In genomic region chr9:125332527-125332926, GRCh38 we compare ENCODE assay signal across 11 cellular contexts.
DNase-seq lines count a peak whose midpoint lies in the region; ATAC-seq and TF ChIP-seq lines count a peak whose summit lies in the region.
"Had no signal": no experiment of that assay in that cellular context is flagged by ENCODE, and none has a peak within 500 bp of the region (broad histone marks: within the 10 kb centered on the region; RNA-seq: fewer than 3 reads in every experiment).

No MANE protein-coding gene starts in this region.

- H3K27me3 ChIP-seq in BLaER1 (no peaks in the 10 kb centered on the region), esophagus squamous epithelium (no peaks in the 10 kb centered on the region)

- H4K20me1 ChIP-seq in BLaER1, result no peaks in the 10 kb centered on the region; the same call in 1 of the 2 replicates

- H3K27ac ChIP-seq in BLaER1 (no peak overlapping the region), esophagus squamous epithelium (no peak overlapping the region)
- H3K27ac ChIP-seq: GM23248 had no signal

- DNase-seq in activated T-cell treated with anti-CD3 and anti-CD28 coated beads, Interleukin-2, amount 50 U/mL, for 4 hours, result no peak
- no peak for DNase-seq in esophagus squamous epithelium (lab: John Stamatoyannopoulos, UW)
- DNase-seq in central memory CD4-positive, alpha-beta T cell, result no peak
- no peak for DNase-seq in hypothalamus (lab: John Stamatoyannopoulos, UW)
- DNase-seq: aorta, COR-L47, GM23248 had no signal

- H3K9me3 ChIP-seq in BLaER1, result no peaks in the 10 kb centered on the region
- no peaks in the 10 kb centered on the region for H3K9me3 ChIP-seq in esophagus squamous epithelium

- no peak overlapping the region for H3K9ac ChIP-seq in BLaER1
- H3K9ac ChIP-seq: GM23248 had no signal

- peak; percentile 84 for ATAC-seq in GM18868 (IDR thresholded peaks at IDR 0.05; ENCODE audit: unreplicated experiment)
- ATAC-seq in HG03095 (IDR thresholded peaks at IDR 0.05; ENCODE audit: unreplicated experiment), result peak; percentile 68
- ATAC-seq in activated T-cell treated with anti-CD3 and anti-CD28 coated beads, Interleukin-2, amount 50 U/mL, for 4 hours, result peak; percentile 97
- ATAC-seq in HG03460 (IDR thresholded peaks at IDR 0.05; ENCODE audit: unreplicated experiment), result no peak

- H3K4me3 Mint-ChIP-seq in activated T-cell treated with anti-CD3 and anti-CD28 coated beads, Interleukin-2, amount 50 U/mL, for 4 hours, result no peak overlapping the region

- no peak for TF ChIP-seq POLR2A in esophagus squamous epithelium (IDR thresholded peaks at IDR 0.05)

- WGBS in esophagus squamous epithelium, 2 donors, result 59 to 87% methylated on average over 3 of the region's 3 CpGs

- H3K4me1 ChIP-seq in BLaER1 (peaks cover 11% of the 10 kb centered on the region), esophagus squamous epithelium (peaks cover 0 to 17% (median 5%) of the 10 kb centered on the region in 3 donors)

- no peaks in the 10 kb centered on the region for H3K27me3 Mint-ChIP-seq in activated T-cell treated with anti-CD3 and anti-CD28 coated beads, Interleukin-2, amount 50 U/mL, for 4 hours (ENCODE audit: low read depth)

- H3K4me2 ChIP-seq in BLaER1, result peak overlapping the region; percentile 4; the same call in 1 of the 2 replicates

- intact Hi-C loops in esophagus squamous epithelium (cut with DNase I), result no loop called here

- no peak overlapping the region for H3K4me3 ChIP-seq in BLaER1
- no peak overlapping the region for H3K4me3 ChIP-seq in esophagus squamous epithelium
- H3K4me3 ChIP-seq: GM23248 had no signal

- no peak for TF ChIP-seq CTCF in esophagus squamous epithelium (IDR thresholded peaks at IDR 0.05)

- peaks cover 6% of the 10 kb centered on the region for H3K4me1 Mint-ChIP-seq in activated T-cell treated with anti-CD3 and anti-CD28 coated beads, Interleukin-2, amount 50 U/mL, for 4 hours (ENCODE audit: low read depth)

- H3K36me3 ChIP-seq in BLaER1 (peaks cover 87% of the 10 kb centered on the region), esophagus squamous epithelium (peaks cover 0 to 83% (median 35%) of the 10 kb centered on the region in 3 donors)

- H3K9me3 Mint-ChIP-seq in activated T-cell treated with anti-CD3 and anti-CD28 coated beads, Interleukin-2, amount 50 U/mL, for 4 hours, result no peaks in the 10 kb centered on the region

- H3K36me3 Mint-ChIP-seq in activated T-cell treated with anti-CD3 and anti-CD28 coated beads, Interleukin-2, amount 50 U/mL, for 4 hours (ENCODE audit: insufficient read depth), result peaks cover 31% of the 10 kb centered on the region
